Comparison of ENCODE assay signal across 11 cellular contexts in genomic region chr7:78530351-78530750, GRCh38.
DNase-seq lines count a peak whose midpoint lies in the region; TF ChIP-seq lines count a peak whose summit lies in the region.
"Had no signal": no experiment of that assay in that cellular context is flagged by ENCODE, and none has a peak within 500 bp of the region (broad histone marks: within the 10 kb centered on the region; RNA-seq: fewer than 3 reads in every experiment).

No MANE protein-coding gene starts in this region.

- H3K27me3 ChIP-seq in Caco-2 (replicated peaks; ENCODE audit: control insufficient read depth, insufficient read depth, low read length) (no peaks in the 10 kb centered on the region), Peyer's patch (no peaks in the 10 kb centered on the region)

- BruUV-seq in Caco-2 (replicated peaks; lab: Mats Ljungman, UMichigan), result no TSS peak

- H3K9me3 ChIP-seq in Caco-2 (no peaks in the 10 kb centered on the region), Peyer's patch (no peaks in the 10 kb centered on the region)

- no peaks in the 10 kb centered on the region for H3K4me1 ChIP-seq in Caco-2
- no peaks in the 10 kb centered on the region for H3K4me1 ChIP-seq in Peyer's patch
- H3K4me1 ChIP-seq: parathyroid adenoma had no signal

- TF ChIP-seq POLR2A in Peyer's patch (IDR thresholded peaks at IDR 0.05), result no peak

- H3K4me3 Mint-ChIP-seq in Caco-2 (ENCODE audit: unreplicated experiment), result no peak overlapping the region

- CTCF ChIA-PET in Caco-2 (lab: Charles Lee), result no interaction called here

- H3K36me3 Mint-ChIP-seq in Caco-2 (ENCODE audit: insufficient read depth, unreplicated experiment), result no peaks in the 10 kb centered on the region

- H3K36me3 ChIP-seq in Caco-2 (ENCODE audit: control insufficient read depth, insufficient read depth, low read length), result no peaks in the 10 kb centered on the region
- H3K36me3 ChIP-seq in Peyer's patch, result no peaks in the 10 kb centered on the region

- no peaks in the 10 kb centered on the region for H3K9me3 Mint-ChIP-seq in Caco-2 (ENCODE audit: unreplicated experiment)

- POLR2A ChIA-PET in Caco-2 (lab: Charles Lee), result no interaction called here

- no peaks in the 10 kb centered on the region for H3K27me3 Mint-ChIP-seq in Caco-2 (ENCODE audit: insufficient read depth, unreplicated experiment)

- no peaks in the 10 kb centered on the region for H3K4me1 Mint-ChIP-seq in Caco-2 (ENCODE audit: low read depth, unreplicated experiment)

- no peak for TF ChIP-seq CTCF in cardiac fibroblast (IDR thresholded peaks at IDR 0.05; ENCODE audit: low read depth, low read length)
- TF ChIP-seq CTCF in Caco-2 (IDR thresholded peaks at IDR 0.05; ENCODE audit: insufficient read depth in 1 of 2, low read depth in 1 of 2, low read length in 1 of 2, severe bottlenecking in 1 of 2, unreplicated experiment in 1 of 2), result no peak
- no peak for TF ChIP-seq CTCF in Peyer's patch (IDR thresholded peaks at IDR 0.05)

- intact Hi-C loops in Caco-2 (cut with micrococcal nuclease; ENCODE audit: unreplicated experiment), result no loop called here

- H3K27ac Mint-ChIP-seq in Caco-2 (ENCODE audit: unreplicated experiment), result no peak overlapping the region

- in situ Hi-C loops in G401 (cut with HindIII; ENCODE audit: low sequenced_read_pairs), result no loop called here

- H3K4me3 ChIP-seq in cardiac fibroblast (replicated peaks in 1 of 2; ENCODE audit: low read depth in 2 of 2, low read length in 2 of 2) (no peak overlapping the region), Caco-2 (ENCODE audit: low read depth, low read length) (no peak overlapping the region), Peyer's patch (no peak overlapping the region)

- DNase-seq in G401 (ENCODE audit: low spot score) (peak; percentile 19), NCI-H2171 treated with DMSO at 0.1 percent for 48 hours (lab: John Stamatoyannopoulos, UW) (peak; percentile 70), cardiac fibroblast (ENCODE audit: low read depth in 2 of 2) (peak; percentile 8 to 79), midbrain (lab: John Stamatoyannopoulos, UW) (peak; percentile 59), Caco-2 (no peak), Peyer's patch (no peak)
- DNase-seq in stimulated activated CD4-positive, alpha-beta T cell treated with anti-CD3 and anti-CD28 coated beads, Interleukin-15, amount 100 ng/mL, for 24 hours, result no peak
- DNase-seq in stimulated activated naive CD4-positive, alpha-beta T cell (lab: John Stamatoyannopoulos, UW), result no peak
- DNase-seq: kidney; NK-92 treated with Interleukin-12 subunit alpha and Interleukin-12 subunit beta, amount 100 ng/mL, for 24 hours had no signal

- H3K27ac ChIP-seq in Peyer's patch, result no peak overlapping the region
- H3K27ac ChIP-seq: parathyroid adenoma had no signal

Comparison
In these comparisons a context has a peak if more than half of its experiments do, and no peak if none do; other contexts are left out.
1. DNase-seq: peak in G401 (single experiment), NCI-H2171 treated with DMSO at 0.1 percent for 48 hours (single experiment), cardiac fibroblast (2 of 2) and midbrain (single experiment); none in Caco-2 (0 of 2), Peyer's patch (0 of 3), stimulated activated CD4-positive, alpha-beta T cell treated with anti-CD3 and anti-CD28 coated beads, Interleukin-15, amount 100 ng/mL, for 24 hours (single experiment) and stimulated activated naive CD4-positive, alpha-beta T cell (0 of 6).